Comparison of ENCODE assay signal across 8 cellular contexts in the genomic region with DNA sequence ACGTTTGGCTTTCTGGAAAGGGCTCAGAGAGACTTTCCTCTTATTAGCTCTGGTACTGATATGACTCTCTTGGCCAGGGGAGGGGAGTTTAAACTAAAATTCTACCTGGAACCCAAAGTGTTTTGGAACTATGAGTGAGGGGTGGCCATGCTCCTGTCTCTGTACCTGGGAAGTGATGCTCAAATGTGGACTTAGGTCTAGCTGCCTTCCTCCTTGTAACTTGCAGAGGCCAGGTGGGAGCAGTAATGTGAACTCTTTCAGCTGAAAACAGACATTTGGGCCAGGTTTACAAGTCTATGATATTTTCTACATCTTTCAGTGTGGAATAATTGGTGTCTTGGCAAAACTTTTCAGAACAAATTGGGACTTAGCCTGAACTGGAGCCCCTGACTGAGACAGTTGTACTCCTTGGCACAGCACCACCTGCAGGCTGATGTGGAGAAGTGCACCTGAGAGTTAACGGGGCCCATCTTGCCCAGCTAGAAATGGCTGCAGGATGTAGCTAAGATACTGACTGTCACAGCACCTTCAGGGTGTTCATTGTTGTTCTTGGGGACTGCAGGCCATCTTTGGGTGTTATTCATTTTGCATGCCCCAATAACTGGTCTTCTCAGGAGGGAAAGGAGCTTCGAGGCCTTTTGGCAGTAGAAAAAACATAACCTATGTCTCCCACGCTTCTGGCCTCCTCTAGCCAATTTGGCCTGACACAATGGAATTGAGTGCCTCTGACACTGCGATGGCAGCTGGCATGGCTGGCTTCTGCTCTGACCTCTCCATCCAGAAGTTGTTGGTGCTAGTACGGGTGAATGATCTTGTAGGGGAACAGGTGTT. TPM values are rescaled to one million over a fixed set of nuclear protein-coding genes. Genes with fewer than 3 reads are reported as not detected.
A peak's percentile ranks its signal among the peaks of the same experiment; 100 is the strongest.
DNase-seq lines count a peak whose midpoint lies in the region; ATAC-seq, FAIRE-seq and TF ChIP-seq lines count a peak whose summit lies in the region.

No MANE protein-coding gene starts in this region.

- FAIRE-seq in urothelium cell line (lab: Jason Lieb, UNC), result peak; percentile 90

- in situ Hi-C loops in G401 (cut with HindIII; ENCODE audit: low sequenced_read_pairs), result no loop called here

- no peak overlapping the region for H3K27ac ChIP-seq in SJSA1

- no peaks in the 10 kb centered on the region for H3K27me3 ChIP-seq in SJSA1 (replicated peaks)

- H3K27me3 Mint-ChIP-seq in progenitor cell of endocrine pancreas, result peaks cover 3% of the 10 kb centered on the region

- no peaks in the 10 kb centered on the region for H3K9me3 ChIP-seq in SJSA1 (replicated peaks)

- TF ChIP-seq CTCF in progenitor cell of endocrine pancreas (IDR thresholded peaks at IDR 0.05; ENCODE audit: unreplicated experiment), result peak; percentile 85

- no peak overlapping the region for H3K4me3 ChIP-seq in SJSA1

- peaks cover 44% of the 10 kb centered on the region for H3K36me3 ChIP-seq in SJSA1

- H3K36me3 Mint-ChIP-seq in progenitor cell of endocrine pancreas (ENCODE audit: insufficient read depth), result no peaks in the 10 kb centered on the region

- H3K4me1 ChIP-seq in SJSA1 (replicated peaks), result no peaks in the 10 kb centered on the region

- no peaks in the 10 kb centered on the region for H3K4me1 Mint-ChIP-seq in progenitor cell of endocrine pancreas (ENCODE audit: low read depth)

- H3K4me3 Mint-ChIP-seq in progenitor cell of endocrine pancreas (ENCODE audit: low read depth), result no peak overlapping the region

- DNase-seq in G401 (ENCODE audit: low spot score) (peak; percentile 36), KG1 (lab: John Stamatoyannopoulos, UW) (peak; percentile 34), SJSA1 (ENCODE audit: low read depth in 1 of 2, low spot score in 2 of 2) (peak; percentile 53 to 61), glomerular visceral epithelial cell (ENCODE audit: extremely low spot score) (peak; percentile 77), progenitor cell of endocrine pancreas (ENCODE audit: low spot score, unreplicated experiment) (peak; percentile 51), urothelium cell line (ENCODE audit: low spot score) (peak; percentile 74)
- peak; percentile 88 for DNase-seq in activated effector memory CD4-positive, alpha-beta T cell treated with anti-CD3 and anti-CD28 coated beads, Interleukin-2, amount 50 U/mL, for 16 hours

- ATAC-seq in GM21723 (IDR thresholded peaks at IDR 0.05; ENCODE audit: unreplicated experiment), result peak; percentile 80

- no peaks in the 10 kb centered on the region for H3K9me3 Mint-ChIP-seq in progenitor cell of endocrine pancreas (ENCODE audit: low read depth)

- H3K27ac Mint-ChIP-seq in progenitor cell of endocrine pancreas, result no peak overlapping the region

RNA-seq across cellular contexts. Expression of a gene that starts 37.1 kb away (rescaled TPM):
- total RNA-seq in G401 (2014; rRNA removed; shearing (Covaris generic)), result 0.51 and 2.6 TPM in 2 replicates
- total RNA-seq in SJSA1 (2014; rRNA removed; shearing (Covaris generic)), result 31.2 and 47.3 TPM in 2 replicates
- total RNA-seq in progenitor cell of endocrine pancreas, result 0.24 and 0.27 TPM in 2 replicates

Comparison
In these comparisons a context has a peak if more than half of its experiments do, and no peak if none do; other contexts are left out.
1. DNase-seq: peak in every context shown above with its lines; median percentile 88 in activated effector memory CD4-positive, alpha-beta T cell treated with anti-CD3 and anti-CD28 coated beads, Interleukin-2, amount 50 U/mL, for 16 hours; 77 in glomerular visceral epithelial cell; 74 in urothelium cell line; 57 in SJSA1; 51 in progenitor cell of endocrine pancreas; 36 in G401; 34 in KG1.